ENCODE assay signal across 2 cellular contexts in genomic region chr12:54259194-54260011, GRCh38.
A peak's percentile ranks its signal among the peaks of the same experiment; 100 is the strongest.
TF ChIP-seq lines count a peak whose summit lies in the region.

No MANE protein-coding gene starts in this region.

TF ChIP-seq in GM12891, 5 proteins besides CTCF, POLR2A, EP300 and RAD21:
- TF ChIP-seq SPI1 (IDR thresholded peaks at IDR 0.05; ENCODE audit: low read depth, low read length) (no peak), PAX5 (IDR thresholded peaks at IDR 0.05; ENCODE audit: insufficient read depth, low read length, severe bottlenecking) (no peak), TAF1 (IDR thresholded peaks at IDR 0.05; ENCODE audit: low read depth, low read length) (no peak), POLR2AphosphoS5 (IDR thresholded peaks at IDR 0.05; ENCODE audit: low read depth, low read length) (no peak), POU2F2 (IDR thresholded peaks at IDR 0.05; ENCODE audit: low read depth, low read length) (no peak)
TF ChIP-seq in GM12891: peak in this region for 0.

TF ChIP-seq in H1, 55 proteins besides CTCF, POLR2A, EP300 and RAD21:
- no peak; the same call in 1 of the 2 replicates for TF ChIP-seq CEBPB (IDR thresholded peaks at IDR 0.05; ENCODE audit: low read depth, low read length)
- no peak for TF ChIP-seq SUZ12 (IDR thresholded peaks at IDR 0.05; ENCODE audit: low read length)
- peak; percentile 84 for TF ChIP-seq YY1 (IDR thresholded peaks at IDR 0.05; ENCODE audit: low read depth, low read length)
- peak; percentile 66; the same call in 1 of the 2 replicates for TF ChIP-seq RFX5 (IDR thresholded peaks at IDR 0.05; ENCODE audit: borderline replicate concordance, low read depth, low read length)
- peak; percentile 74 for TF ChIP-seq TAF7 (optimal IDR thresholded peaks at IDR 0.05; ENCODE audit: borderline replicate concordance, low read depth, low read length)
- no peak for TF ChIP-seq EGR1 (IDR thresholded peaks at IDR 0.05; ENCODE audit: borderline replicate concordance, low read depth, low read length)
- TF ChIP-seq BCL11A (IDR thresholded peaks at IDR 0.05; ENCODE audit: low read depth in 2 of 2, low read length in 2 of 2), result no peak
- peak; percentile 59 for TF ChIP-seq PHF8 (conservative IDR thresholded peaks at IDR 0.05; ENCODE audit: low read depth, low read length)
- peak; percentile 53 for TF ChIP-seq JUND (IDR thresholded peaks at IDR 0.05; ENCODE audit: low read length)
- TF ChIP-seq TEAD4 (IDR thresholded peaks at IDR 0.05; ENCODE audit: low read depth, low read length), result peak; percentile 94
- no peak for TF ChIP-seq EZH2 (IDR thresholded peaks at IDR 0.05; ENCODE audit: low read depth, low read length, severe bottlenecking)
- TF ChIP-seq RXRA (IDR thresholded peaks at IDR 0.05; ENCODE audit: insufficient read depth, low read depth, low read length), result no peak
- TF ChIP-seq ZNF274 (IDR thresholded peaks at IDR 0.05; ENCODE audit: borderline replicate concordance, extremely low read depth, low read length), result no peak
- peak; percentile 84 for TF ChIP-seq TAF1 (IDR thresholded peaks at IDR 0.05; ENCODE audit: low read depth, low read length)
- TF ChIP-seq MAX (IDR thresholded peaks at IDR 0.05), result peak; percentile 74
- TF ChIP-seq SAP30 (IDR thresholded peaks at IDR 0.05; ENCODE audit: insufficient read depth, insufficient replicate concordance, low read length), result no peak
- no peak for TF ChIP-seq ATF3 (IDR thresholded peaks at IDR 0.05; ENCODE audit: insufficient read depth, low read depth, low read length)
- no peak for TF ChIP-seq SRF (IDR thresholded peaks at IDR 0.05; ENCODE audit: low read depth, low read length)
- TF ChIP-seq ASH2L (IDR thresholded peaks at IDR 0.05; ENCODE audit: low read length), result peak; percentile 100
- TF ChIP-seq TCF12 (IDR thresholded peaks at IDR 0.05; ENCODE audit: low read depth, low read length), result peak; percentile 94; the same call in 1 of the 2 replicates
- TF ChIP-seq SIRT6 (IDR thresholded peaks at IDR 0.05; ENCODE audit: low read length), result no peak
- no peak for TF ChIP-seq BACH1 (IDR thresholded peaks at IDR 0.05; ENCODE audit: low read length)
- TF ChIP-seq KDM4A (IDR thresholded peaks at IDR 0.05; ENCODE audit: low read depth, low read length, severe bottlenecking), result no peak
- peak; percentile 99 for TF ChIP-seq RBBP5 (IDR thresholded peaks at IDR 0.05; ENCODE audit: borderline replicate concordance, low read depth, low read length)
- no peak for TF ChIP-seq JUN (IDR thresholded peaks at IDR 0.05; ENCODE audit: low read depth, low read length)
- TF ChIP-seq BRCA1 (IDR thresholded peaks at IDR 0.05; ENCODE audit: low read depth, low read length), result no peak
- TF ChIP-seq KDM5A (IDR thresholded peaks at IDR 0.05; ENCODE audit: low read length), result no peak
- no peak for TF ChIP-seq FOSL1 (IDR thresholded peaks at IDR 0.05; ENCODE audit: insufficient read depth, low read depth, low read length)
- TF ChIP-seq CTBP2 (IDR thresholded peaks at IDR 0.05; ENCODE audit: borderline replicate concordance, insufficient read depth, insufficient read length, low read length), result no peak
- TF ChIP-seq CBX8 (IDR thresholded peaks at IDR 0.05; ENCODE audit: borderline replicate concordance, low read depth, low read length), result no peak
- peak; percentile 92 for TF ChIP-seq POLR2AphosphoS5 (IDR thresholded peaks at IDR 0.05; ENCODE audit: low read depth, low read length)
- no peak for TF ChIP-seq RNF2 (IDR thresholded peaks at IDR 0.05; ENCODE audit: borderline replicate concordance, low read depth, low read length, missing control alignments, poor library complexity, severe bottlenecking)
- TF ChIP-seq CREB1 (IDR thresholded peaks at IDR 0.05), result no peak
- peak; percentile 85 for TF ChIP-seq SP1 (IDR thresholded peaks at IDR 0.05; ENCODE audit: low read depth, low read length)
- no peak for TF ChIP-seq HDAC6 (IDR thresholded peaks at IDR 0.05; ENCODE audit: low read depth, low read length)
- TF ChIP-seq SP4 (IDR thresholded peaks at IDR 0.05; ENCODE audit: low read length), result 0 out of 2 replicates have a peak, but pooled peaks have one; percentile 27
- TF ChIP-seq, protein P1, sequence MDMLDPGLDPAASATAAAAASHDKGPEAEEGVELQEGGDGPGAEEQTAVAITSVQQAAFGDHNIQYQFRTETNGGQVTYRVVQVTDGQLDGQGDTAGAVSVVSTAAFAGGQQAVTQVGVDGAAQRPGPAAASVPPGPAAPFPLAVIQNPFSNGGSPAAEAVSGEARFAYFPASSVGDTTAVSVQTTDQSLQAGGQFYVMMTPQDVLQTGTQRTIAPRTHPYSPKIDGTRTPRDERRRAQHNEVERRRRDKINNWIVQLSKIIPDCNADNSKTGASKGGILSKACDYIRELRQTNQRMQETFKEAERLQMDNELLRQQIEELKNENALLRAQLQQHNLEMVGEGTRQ (IDR thresholded peaks at IDR 0.05; ENCODE audit: low read length), result 0 out of 2 replicates have a peak, but pooled peaks have one; percentile 6
- no peak for TF ChIP-seq KDM1A (IDR thresholded peaks at IDR 0.05; ENCODE audit: borderline replicate concordance, low read length)
- TF ChIP-seq POU5F1 (IDR thresholded peaks at IDR 0.05; ENCODE audit: low read depth, low read length), result no peak
- TF ChIP-seq MAFK (IDR thresholded peaks at IDR 0.05; ENCODE audit: low read depth, low read length), result 0 out of 2 replicates have a peak, but pooled peaks have one; percentile 16
- no peak for TF ChIP-seq GABPA (IDR thresholded peaks at IDR 0.05; ENCODE audit: borderline replicate concordance, insufficient read depth, low read length)
- no peak for TF ChIP-seq CBX5 (IDR thresholded peaks at IDR 0.05; ENCODE audit: low read depth, low read length)
- peak; percentile 65 for TF ChIP-seq CHD2 (IDR thresholded peaks at IDR 0.05; ENCODE audit: low read length)
- no peak; the same call in 1 of the 2 replicates for TF ChIP-seq GTF2F1 (IDR thresholded peaks at IDR 0.05; ENCODE audit: borderline replicate concordance, low read depth, low read length)
- TF ChIP-seq TBP (IDR thresholded peaks at IDR 0.05; ENCODE audit: low read depth, low read length), result peak; percentile 66
- TF ChIP-seq SIX5 (IDR thresholded peaks at IDR 0.05; ENCODE audit: low read depth, low read length), result no peak
- no peak; the same call in 1 of the 2 replicates for TF ChIP-seq CHD1 (IDR thresholded peaks at IDR 0.05; ENCODE audit: low read depth, low read length)
- peak; percentile 74 for TF ChIP-seq NANOG (IDR thresholded peaks at IDR 0.05; ENCODE audit: insufficient read depth, low read depth, low read length, poor library complexity, severe bottlenecking)
- TF ChIP-seq, protein P2, sequence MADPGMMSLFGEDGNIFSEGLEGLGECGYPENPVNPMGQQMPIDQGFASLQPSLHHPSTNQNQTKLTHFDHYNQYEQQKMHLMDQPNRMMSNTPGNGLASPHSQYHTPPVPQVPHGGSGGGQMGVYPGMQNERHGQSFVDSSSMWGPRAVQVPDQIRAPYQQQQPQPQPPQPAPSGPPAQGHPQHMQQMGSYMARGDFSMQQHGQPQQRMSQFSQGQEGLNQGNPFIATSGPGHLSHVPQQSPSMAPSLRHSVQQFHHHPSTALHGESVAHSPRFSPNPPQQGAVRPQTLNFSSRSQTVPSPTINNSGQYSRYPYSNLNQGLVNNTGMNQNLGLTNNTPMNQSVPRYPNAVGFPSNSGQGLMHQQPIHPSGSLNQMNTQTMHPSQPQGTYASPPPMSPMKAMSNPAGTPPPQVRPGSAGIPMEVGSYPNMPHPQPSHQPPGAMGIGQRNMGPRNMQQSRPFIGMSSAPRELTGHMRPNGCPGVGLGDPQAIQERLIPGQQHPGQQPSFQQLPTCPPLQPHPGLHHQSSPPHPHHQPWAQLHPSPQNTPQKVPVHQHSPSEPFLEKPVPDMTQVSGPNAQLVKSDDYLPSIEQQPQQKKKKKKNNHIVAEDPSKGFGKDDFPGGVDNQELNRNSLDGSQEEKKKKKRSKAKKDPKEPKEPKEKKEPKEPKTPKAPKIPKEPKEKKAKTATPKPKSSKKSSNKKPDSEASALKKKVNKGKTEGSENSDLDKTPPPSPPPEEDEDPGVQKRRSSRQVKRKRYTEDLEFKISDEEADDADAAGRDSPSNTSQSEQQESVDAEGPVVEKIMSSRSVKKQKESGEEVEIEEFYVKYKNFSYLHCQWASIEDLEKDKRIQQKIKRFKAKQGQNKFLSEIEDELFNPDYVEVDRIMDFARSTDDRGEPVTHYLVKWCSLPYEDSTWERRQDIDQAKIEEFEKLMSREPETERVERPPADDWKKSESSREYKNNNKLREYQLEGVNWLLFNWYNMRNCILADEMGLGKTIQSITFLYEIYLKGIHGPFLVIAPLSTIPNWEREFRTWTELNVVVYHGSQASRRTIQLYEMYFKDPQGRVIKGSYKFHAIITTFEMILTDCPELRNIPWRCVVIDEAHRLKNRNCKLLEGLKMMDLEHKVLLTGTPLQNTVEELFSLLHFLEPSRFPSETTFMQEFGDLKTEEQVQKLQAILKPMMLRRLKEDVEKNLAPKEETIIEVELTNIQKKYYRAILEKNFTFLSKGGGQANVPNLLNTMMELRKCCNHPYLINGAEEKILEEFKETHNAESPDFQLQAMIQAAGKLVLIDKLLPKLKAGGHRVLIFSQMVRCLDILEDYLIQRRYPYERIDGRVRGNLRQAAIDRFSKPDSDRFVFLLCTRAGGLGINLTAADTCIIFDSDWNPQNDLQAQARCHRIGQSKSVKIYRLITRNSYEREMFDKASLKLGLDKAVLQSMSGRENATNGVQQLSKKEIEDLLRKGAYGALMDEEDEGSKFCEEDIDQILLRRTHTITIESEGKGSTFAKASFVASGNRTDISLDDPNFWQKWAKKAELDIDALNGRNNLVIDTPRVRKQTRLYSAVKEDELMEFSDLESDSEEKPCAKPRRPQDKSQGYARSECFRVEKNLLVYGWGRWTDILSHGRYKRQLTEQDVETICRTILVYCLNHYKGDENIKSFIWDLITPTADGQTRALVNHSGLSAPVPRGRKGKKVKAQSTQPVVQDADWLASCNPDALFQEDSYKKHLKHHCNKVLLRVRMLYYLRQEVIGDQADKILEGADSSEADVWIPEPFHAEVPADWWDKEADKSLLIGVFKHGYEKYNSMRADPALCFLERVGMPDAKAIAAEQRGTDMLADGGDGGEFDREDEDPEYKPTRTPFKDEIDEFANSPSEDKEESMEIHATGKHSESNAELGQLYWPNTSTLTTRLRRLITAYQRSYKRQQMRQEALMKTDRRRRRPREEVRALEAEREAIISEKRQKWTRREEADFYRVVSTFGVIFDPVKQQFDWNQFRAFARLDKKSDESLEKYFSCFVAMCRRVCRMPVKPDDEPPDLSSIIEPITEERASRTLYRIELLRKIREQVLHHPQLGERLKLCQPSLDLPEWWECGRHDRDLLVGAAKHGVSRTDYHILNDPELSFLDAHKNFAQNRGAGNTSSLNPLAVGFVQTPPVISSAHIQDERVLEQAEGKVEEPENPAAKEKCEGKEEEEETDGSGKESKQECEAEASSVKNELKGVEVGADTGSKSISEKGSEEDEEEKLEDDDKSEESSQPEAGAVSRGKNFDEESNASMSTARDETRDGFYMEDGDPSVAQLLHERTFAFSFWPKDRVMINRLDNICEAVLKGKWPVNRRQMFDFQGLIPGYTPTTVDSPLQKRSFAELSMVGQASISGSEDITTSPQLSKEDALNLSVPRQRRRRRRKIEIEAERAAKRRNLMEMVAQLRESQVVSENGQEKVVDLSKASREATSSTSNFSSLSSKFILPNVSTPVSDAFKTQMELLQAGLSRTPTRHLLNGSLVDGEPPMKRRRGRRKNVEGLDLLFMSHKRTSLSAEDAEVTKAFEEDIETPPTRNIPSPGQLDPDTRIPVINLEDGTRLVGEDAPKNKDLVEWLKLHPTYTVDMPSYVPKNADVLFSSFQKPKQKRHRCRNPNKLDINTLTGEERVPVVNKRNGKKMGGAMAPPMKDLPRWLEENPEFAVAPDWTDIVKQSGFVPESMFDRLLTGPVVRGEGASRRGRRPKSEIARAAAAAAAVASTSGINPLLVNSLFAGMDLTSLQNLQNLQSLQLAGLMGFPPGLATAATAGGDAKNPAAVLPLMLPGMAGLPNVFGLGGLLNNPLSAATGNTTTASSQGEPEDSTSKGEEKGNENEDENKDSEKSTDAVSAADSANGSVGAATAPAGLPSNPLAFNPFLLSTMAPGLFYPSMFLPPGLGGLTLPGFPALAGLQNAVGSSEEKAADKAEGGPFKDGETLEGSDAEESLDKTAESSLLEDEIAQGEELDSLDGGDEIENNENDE (IDR thresholded peaks at IDR 0.05; ENCODE audit: insufficient replicate concordance, low read length), result peak; percentile 89
- peak; percentile 40; the same call in 1 of the 2 replicates for TF ChIP-seq E2F6 (IDR thresholded peaks at IDR 0.05)
- peak in 1 of 2 experiments; percentile 97; a peak in 3 of 4 replicates for TF ChIP-seq SIN3A (conservative IDR thresholded peaks at IDR 0.05 in 1 of 2, IDR thresholded peaks at IDR 0.05 in 1 of 2; ENCODE audit: low read depth in 1 of 2, low read length in 2 of 2)
- TF ChIP-seq SP2 (IDR thresholded peaks at IDR 0.05; ENCODE audit: low read length), result no peak
- TF ChIP-seq ATF2 (IDR thresholded peaks at IDR 0.05; ENCODE audit: low read length), result peak; percentile 83; the same call in 1 of the 2 replicates
- TF ChIP-seq HDAC2 (IDR thresholded peaks at IDR 0.05; ENCODE audit: borderline replicate concordance in 1 of 2, low read depth in 2 of 2, low read length in 2 of 2), result peak in 1 of 2 experiments; percentile 29; a peak in 2 of 4 replicates
- TF ChIP-seq NRF1 (IDR thresholded peaks at IDR 0.05; ENCODE audit: low read depth, low read length), result peak; percentile 60
